In genomic region chr10:78173360-78174020, GRCh38 we compare ENCODE assay signal across 1 cellular context.
TF ChIP-seq lines count a peak whose summit lies in the region.

No MANE protein-coding gene starts in this region.

TF ChIP-seq in IMR-90, 13 proteins besides CTCF, POLR2A, EP300 and RAD21 (continued from another document):
- TF ChIP-seq BHLHE40 (IDR thresholded peaks at IDR 0.05; ENCODE audit: low read depth, low read length) (0 out of 2 replicates have a peak, but pooled peaks have one; percentile 7), CHD1 (IDR thresholded peaks at IDR 0.05; ENCODE audit: low read depth, low read length) (no peak)
